In genomic region chr21:42665484-42665883, GRCh38 we compare ENCODE assay signal across 14 cellular contexts. TPM values are rescaled to one million over a fixed set of nuclear protein-coding genes. Genes with fewer than 3 reads are reported as not detected.
DNase-seq lines count a peak whose midpoint lies in the region; ATAC-seq and TF ChIP-seq lines count a peak whose summit lies in the region.
"Had no signal": no experiment of that assay in that cellular context is flagged by ENCODE, and none has a peak within 500 bp of the region (broad histone marks: within the 10 kb centered on the region; RNA-seq: fewer than 3 reads in every experiment).

No MANE protein-coding gene starts in this region.

- ATAC-seq in left colon (peak; percentile 4), GM21390 (IDR thresholded peaks at IDR 0.05; ENCODE audit: unreplicated experiment) (no peak), lower lobe of right lung (no peak), GM21576 (IDR thresholded peaks at IDR 0.05; ENCODE audit: unreplicated experiment) (no peak)

- 94 to 96% methylated on average over 13 of the region's 13 CpGs for WGBS in sigmoid colon, 2 donors

- peaks cover 0 to 75% (median 73%) of the 10 kb centered on the region in 4 donors for H3K4me1 ChIP-seq in sigmoid colon
- H3K4me1 ChIP-seq in lower lobe of right lung = no peaks in the 10 kb centered on the region

- H3K36me3 ChIP-seq in sigmoid colon (peaks cover 0 to 5% (median 0%) of the 10 kb centered on the region in 4 donors), lower lobe of right lung (no peaks in the 10 kb centered on the region)

- no peak for TF ChIP-seq CTCF in 22Rv1 (IDR thresholded peaks at IDR 0.05)
- TF ChIP-seq CTCF in sigmoid colon (IDR thresholded peaks at IDR 0.05) = no peak
- no peak for TF ChIP-seq CTCF in lower lobe of right lung (IDR thresholded peaks at IDR 0.05)

- TF ChIP-seq POLR2A in sigmoid colon (IDR thresholded peaks at IDR 0.05) = no peak

- TF ChIP-seq EP300 in sigmoid colon (IDR thresholded peaks at IDR 0.05) = no peak

- H3K27ac ChIP-seq in 22Rv1 (peak overlapping the region; percentile 70), angular gyrus (ENCODE audit: low read depth, low read length) (peak overlapping the region; percentile 54), sigmoid colon (peak overlapping the region in 3 of 4 donors; percentile 80 to 81 (median 81)), lower lobe of right lung (no peak overlapping the region)

- H3K27me3 ChIP-seq in sigmoid colon (no peaks in the 10 kb centered on the region), lower lobe of right lung (ENCODE audit: low read depth) (no peaks in the 10 kb centered on the region)
- H3K27me3 ChIP-seq: Peyer's patch had no signal

- H3K9me3 ChIP-seq in sigmoid colon (no peaks in the 10 kb centered on the region), lower lobe of right lung (no peaks in the 10 kb centered on the region)
- H3K9me3 ChIP-seq: Peyer's patch had no signal

- H3K4me3 ChIP-seq in sigmoid colon (no peak overlapping the region), lower lobe of right lung (no peak overlapping the region)
- H3K4me3 ChIP-seq: Peyer's patch had no signal

- DNase-seq in left colon = no peak
- no peak for DNase-seq in sigmoid colon
- no peak for DNase-seq in lower lobe of right lung
- no peak for DNase-seq in amniotic stem cell (lab: John Stamatoyannopoulos, UW)
- DNase-seq: CD4-positive, CD25-positive, alpha-beta regulatory T cell; DMS79 treated with DMSO at 0.1 percent for 48 hours; NCI-H1930; NCI-H510A had no signal

- intact Hi-C loops in left colon (cut with DNase I, micrococcal nuclease) = loop anchor here in 1 of 2 donors (10.0 kb wide), 1 partner anchor 79 kb away; no protein-coding TSS in a partner anchor
- intact Hi-C loops in sigmoid colon (cut with DNase I) = loop anchor here (5.0 kb wide), 1 partner anchor 67 kb away; no protein-coding TSS in a partner anchor
- intact Hi-C loops in lower lobe of right lung (cut with DNase I) = no loop called here

RNA-seq across cellular contexts. Expression of gene PDE9A, which starts 12.1 kb away (rescaled TPM):
- total RNA-seq in left colon (100 to 1,000 TPM; 117 to 236 TPM), sigmoid colon (100 to 1,000 TPM in 1 of 4 donors, 10 to 100 TPM in 3; 71.6 to 102 (median 83.2) TPM), lower lobe of right lung (12.8 TPM)
- 100 to 1,000 TPM; 103 to 433 (median 184) TPM for polyA plus RNA-seq in sigmoid colon
- polyA plus RNA-seq: IgD-negative memory B cell had no signal
